12 cellular contexts compared by ENCODE assay signal in genomic region chr2:131801210-131801744, GRCh38.
DNase-seq lines count a peak whose midpoint lies in the region; ATAC-seq and TF ChIP-seq lines count a peak whose summit lies in the region.
"Had no signal": no experiment of that assay in that cellular context is flagged by ENCODE, and none has a peak within 500 bp of the region (broad histone marks: within the 10 kb centered on the region; RNA-seq: fewer than 3 reads in every experiment).

No MANE protein-coding gene starts in this region.

- H3K4me1 Mint-ChIP-seq in WTC11, result no peaks in the 10 kb centered on the region
- no peaks in the 10 kb centered on the region for H3K4me1 Mint-ChIP-seq in neural progenitor cell

- H3K79me2 ChIP-seq in neural progenitor cell (ENCODE audit: low read depth), result no peaks in the 10 kb centered on the region

- H3F3A ChIP-seq in neural progenitor cell (ENCODE audit: low read depth), result no peaks in the 10 kb centered on the region

- no peak overlapping the region for H3K9ac ChIP-seq in neural progenitor cell
- H3K9ac ChIP-seq: KMS-11 had no signal

- H3K27ac ChIP-seq in neural progenitor cell, result no peak overlapping the region
- H3K27ac ChIP-seq: C4-2B, KMS-11, right lobe of liver had no signal

- CTCF ChIA-PET in WTC11 (lab: Charles Lee), result interaction anchor here (0.8 to 2.9 kb wide), 10 partner anchors 13 to 408 kb away, joined by 3 to 40 read pairs (median 4); no protein-coding TSS in a partner anchor

- H3K4me3 ChIP-seq in GM06990 (replicated peaks; ENCODE audit: low read depth, low read length), result no peak overlapping the region
- H3K4me3 ChIP-seq in neural progenitor cell, result peak overlapping the region; percentile 71

- H3K9me3 ChIP-seq in neural progenitor cell (ENCODE audit: low read depth), result no peaks in the 10 kb centered on the region
- H3K9me3 ChIP-seq: right lobe of liver had no signal

- no peaks in the 10 kb centered on the region for H3K9me3 Mint-ChIP-seq in WTC11
- no peaks in the 10 kb centered on the region for H3K9me3 Mint-ChIP-seq in neural progenitor cell

- no peaks in the 10 kb centered on the region for H4K20me1 ChIP-seq in neural progenitor cell (ENCODE audit: low read depth)

- no peak overlapping the region for H3K4me3 Mint-ChIP-seq in WTC11
- H3K4me3 Mint-ChIP-seq in neural progenitor cell, result no peak overlapping the region

- H3K27me3 ChIP-seq in GM06990 (replicated peaks; ENCODE audit: control insufficient read depth, insufficient read depth, low read length) (no peaks in the 10 kb centered on the region), neural progenitor cell (peaks cover 27% of the 10 kb centered on the region)
- H3K27me3 ChIP-seq: right lobe of liver had no signal

- DNase-seq in GM06990 (ENCODE audit: extremely low read depth, insufficient read length), result peak; percentile 9
- no peak for DNase-seq in WTC11 (ENCODE audit: low spot score)
- DNase-seq in neural progenitor cell (ENCODE audit: low spot score), result peak; percentile 2
- DNase-seq in NCI-H1048 (lab: John Stamatoyannopoulos, UW), result no peak
- no peak for DNase-seq in UCSD-AML1 (lab: John Stamatoyannopoulos, UW; ENCODE audit: unreplicated experiment)
- DNase-seq: NK-92 treated with Interleukin-12 subunit alpha and Interleukin-12 subunit beta, amount 100 ng/mL, for 24 hours had no signal

- ATAC-seq in GM19395 (IDR thresholded peaks at IDR 0.05; ENCODE audit: unreplicated experiment) (peak; percentile 17), WTC11 (peak; percentile 19; the same call in 1 of the 2 replicates), HG03196 (IDR thresholded peaks at IDR 0.05; ENCODE audit: unreplicated experiment) (no peak), GM19463 (IDR thresholded peaks at IDR 0.05; ENCODE audit: unreplicated experiment) (no peak)

- H2AFZ ChIP-seq in neural progenitor cell (replicated peaks), result peak overlapping the region; percentile 95

- H3K27ac Mint-ChIP-seq in WTC11 (no peak overlapping the region), neural progenitor cell (no peak overlapping the region)

- peak overlapping the region; percentile 86 for H3K4me2 ChIP-seq in neural progenitor cell
- H3K4me2 ChIP-seq: KMS-11 had no signal

- H3K36me3 ChIP-seq in GM06990 (ENCODE audit: control insufficient read depth, insufficient read depth, low read length) (no peaks in the 10 kb centered on the region), neural progenitor cell (no peaks in the 10 kb centered on the region)
- H3K36me3 ChIP-seq: right lobe of liver had no signal

- H3K36me3 Mint-ChIP-seq in WTC11 (no peaks in the 10 kb centered on the region), neural progenitor cell (no peaks in the 10 kb centered on the region)

- peaks cover 35% of the 10 kb centered on the region for H3K27me3 Mint-ChIP-seq in WTC11 (ENCODE audit: low read depth)
- peaks cover 3% of the 10 kb centered on the region for H3K27me3 Mint-ChIP-seq in neural progenitor cell (ENCODE audit: insufficient read depth, low read depth)

- TF ChIP-seq CTCF in GM06990 (IDR thresholded peaks at IDR 0.05; ENCODE audit: insufficient read depth, low read length, poor library complexity, severe bottlenecking) (no peak), WTC11 (IDR thresholded peaks at IDR 0.05) (no peak), neural progenitor cell (IDR thresholded peaks at IDR 0.05) (no peak)

- no peaks in the 10 kb centered on the region for H3K4me1 ChIP-seq in neural progenitor cell

- POLR2A ChIA-PET in WTC11 (lab: Charles Lee), result no interaction called here

TF ChIP-seq in WTC11, 78 proteins besides CTCF, POLR2A, EP300 and RAD21:
- TF ChIP-seq ZBTB43 (CRISPR knock-in tag; IDR thresholded peaks at IDR 0.05) (0 out of 2 replicates have a peak, but pooled peaks have one; percentile 4), ZNF317 (CRISPR knock-in tag; IDR thresholded peaks at IDR 0.05; ENCODE audit: borderline replicate concordance, low read depth) (0 out of 2 replicates have a peak, but pooled peaks have one; percentile 8), E2F5 (CRISPR knock-in tag; IDR thresholded peaks at IDR 0.05) (peak; percentile 76), ZMAT4 (CRISPR knock-in tag; IDR thresholded peaks at IDR 0.05) (no peak), PREB (CRISPR knock-in tag; IDR thresholded peaks at IDR 0.05; ENCODE audit: borderline replicate concordance) (no peak), TEAD1 (CRISPR knock-in tag; IDR thresholded peaks at IDR 0.05) (no peak)

Comparison
In these comparisons a context has a peak if more than half of its experiments do, and no peak if none do; other contexts are left out.
1. DNase-seq: peak in GM06990 (single experiment) and neural progenitor cell (single experiment); none in WTC11 (single experiment), NCI-H1048 (single experiment) and UCSD-AML1 (single experiment).
2. ATAC-seq: peak in GM19395 (single experiment) and WTC11 (single experiment); none in HG03196 (single experiment) and GM19463 (single experiment).